Comparison of ENCODE assay signal across 11 cellular contexts in the genomic region with DNA sequence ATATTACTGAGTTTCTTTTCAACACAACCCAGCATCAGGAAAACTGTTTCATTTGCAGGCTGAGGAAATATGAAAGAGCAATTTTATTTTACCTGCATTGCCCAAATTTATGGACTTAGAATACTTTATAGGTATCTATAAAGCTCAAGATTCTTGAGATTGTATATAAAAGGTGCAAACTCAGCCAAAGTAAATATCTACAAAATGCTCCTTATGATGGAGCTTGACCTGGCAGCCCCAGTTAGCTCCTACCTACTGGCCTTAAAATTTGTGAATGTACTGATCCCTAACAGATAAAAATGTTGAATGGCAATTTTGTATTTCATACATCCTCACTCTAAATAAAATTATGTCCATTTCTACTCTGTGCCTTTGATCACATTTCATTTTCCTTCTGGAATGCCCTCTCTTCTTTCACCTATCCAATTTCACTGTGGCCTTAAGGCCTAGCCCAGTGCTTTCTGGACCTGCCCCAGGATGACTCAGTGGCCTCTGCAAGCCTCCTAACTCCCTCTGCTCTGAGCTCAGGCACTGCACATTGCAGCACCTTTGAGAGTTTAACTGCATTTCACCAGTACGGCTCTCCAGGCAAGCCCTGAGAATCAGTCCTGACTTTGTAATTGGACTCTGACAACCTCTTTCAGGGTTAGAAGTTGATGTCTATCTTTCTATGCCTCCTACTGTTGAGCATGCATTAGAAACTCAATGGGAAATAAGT.
DNase-seq lines count a peak whose midpoint lies in the region; ATAC-seq and TF ChIP-seq lines count a peak whose summit lies in the region.
"Had no signal": no experiment of that assay in that cellular context is flagged by ENCODE, and none has a peak within 500 bp of the region (broad histone marks: within the 10 kb centered on the region; RNA-seq: fewer than 3 reads in every experiment).

No MANE protein-coding gene starts in this region.

- DNase-seq in adrenal gland (peak; percentile 67 to 90 (median 85)), right atrium auricular region (ENCODE audit: low spot score) (peak; percentile 71), stromal cell of bone marrow (ENCODE audit: low read depth) (peak; percentile 69), NCI-H748 treated with DMSO at 0.1 percent for 48 hours (lab: John Stamatoyannopoulos, UW) (no peak)
- no peak for DNase-seq in activated naive CD4-positive, alpha-beta T cell treated with anti-CD3 and anti-CD28 coated beads, Interleukin-2, amount 10 ng/mL, durations not matched to agents 7 days and 5 days
- DNase-seq: activated naive CD8-positive, alpha-beta T cell treated with anti-CD3 and anti-CD28 coated beads, Interleukin-2, amount 50 U/mL, for 24 hours; NCI-H446 treated with DMSO at 0.1 percent for 48 hours; substantia nigra had no signal

- CTCF ChIA-PET in HEK293 (lab: Yijun Ruan, JAX), result no interaction called here
- CTCF ChIA-PET in activated naive CD4-positive, alpha-beta T cell treated with anti-CD3 and anti-CD28 coated beads, Interleukin-2, amount 10 ng/mL, durations not matched to agents 7 days and 5 days (lab: Charles Lee), result no interaction called here

- 32 to 40% (median 36%) methylated on average over 1 of the region's 1 CpG for WGBS in adrenal gland, 4 donors

- no peak for TF ChIP-seq POLR2A in adrenal gland (IDR thresholded peaks at IDR 0.05)

- peaks cover 14% of the 10 kb centered on the region; the same call in 1 of the 2 replicates for H3K4me1 ChIP-seq in HEK293 (ENCODE audit: control insufficient read depth, insufficient read depth, low read length)
- peaks cover 0 to 21% of the 10 kb centered on the region in 2 donors for H3K4me1 ChIP-seq in adrenal gland (replicated peaks in 1 of 2)
- peaks cover 0 to 4% of the 10 kb centered on the region in 2 donors for H3K4me1 ChIP-seq in right atrium auricular region

- intact Hi-C loops in adrenal gland (cut with DNase I), result no loop called here

- H3K27me3 ChIP-seq in adrenal gland, result no peaks in the 10 kb centered on the region
- no peaks in the 10 kb centered on the region for H3K27me3 ChIP-seq in right atrium auricular region

- H3K27me3 Mint-ChIP-seq in activated naive CD4-positive, alpha-beta T cell treated with anti-CD3 and anti-CD28 coated beads, Interleukin-2, amount 10 ng/mL, durations not matched to agents 7 days and 5 days, result no peaks in the 10 kb centered on the region

- POLR2A ChIA-PET in HEK293 (lab: Yijun Ruan, JAX), result no interaction called here

- no peaks in the 10 kb centered on the region for H3K9me3 ChIP-seq in HEK293 (ENCODE audit: control insufficient read depth, insufficient read depth, low read depth, low read length)
- no peaks in the 10 kb centered on the region for H3K9me3 ChIP-seq in adrenal gland (replicated peaks in 1 of 3)
- no peaks in the 10 kb centered on the region for H3K9me3 ChIP-seq in right atrium auricular region

- no peaks in the 10 kb centered on the region for H3K36me3 ChIP-seq in HEK293 (ENCODE audit: control insufficient read depth in 2 of 2, insufficient read depth in 1 of 2, low read length in 2 of 2)
- no peaks in the 10 kb centered on the region for H3K36me3 ChIP-seq in adrenal gland (replicated peaks in 1 of 2)
- no peaks in the 10 kb centered on the region for H3K36me3 ChIP-seq in right atrium auricular region

- no peaks in the 10 kb centered on the region for H3K4me1 Mint-ChIP-seq in activated naive CD4-positive, alpha-beta T cell treated with anti-CD3 and anti-CD28 coated beads, Interleukin-2, amount 10 ng/mL, durations not matched to agents 7 days and 5 days
- H3K4me1 Mint-ChIP-seq: activated naive CD8-positive, alpha-beta T cell treated with anti-CD3 and anti-CD28 coated beads, Interleukin-2, amount 50 U/mL, for 24 hours had no signal

- H3K4me3 ChIP-seq in HEK293 (ENCODE audit: low read depth, low read length), result no peak overlapping the region
- no peak overlapping the region for H3K4me3 ChIP-seq in adrenal gland
- H3K4me3 ChIP-seq in right atrium auricular region, result no peak overlapping the region

- no peak overlapping the region for H3K4me3 Mint-ChIP-seq in activated naive CD4-positive, alpha-beta T cell treated with anti-CD3 and anti-CD28 coated beads, Interleukin-2, amount 10 ng/mL, durations not matched to agents 7 days and 5 days
- H3K4me3 Mint-ChIP-seq: activated naive CD8-positive, alpha-beta T cell treated with anti-CD3 and anti-CD28 coated beads, Interleukin-2, amount 50 U/mL, for 24 hours had no signal

- TF ChIP-seq CTCF in HEK293 (tag by site-specific recombination; IDR thresholded peaks at IDR 0.05), result no peak
- TF ChIP-seq CTCF in adrenal gland (IDR thresholded peaks at IDR 0.05), result no peak
- no peak for TF ChIP-seq CTCF in right atrium auricular region (IDR thresholded peaks at IDR 0.05)

- no peak overlapping the region for H3K27ac Mint-ChIP-seq in activated naive CD4-positive, alpha-beta T cell treated with anti-CD3 and anti-CD28 coated beads, Interleukin-2, amount 10 ng/mL, durations not matched to agents 7 days and 5 days
- H3K27ac Mint-ChIP-seq: activated naive CD8-positive, alpha-beta T cell treated with anti-CD3 and anti-CD28 coated beads, Interleukin-2, amount 50 U/mL, for 24 hours had no signal

- H3K27ac ChIP-seq in HEK293 (ENCODE audit: extremely low read depth, low read depth, low read length) (no peak overlapping the region), adrenal gland (peak overlapping the region; percentile 9 to 82 (median 50)), right atrium auricular region (peak overlapping the region in 1 of 2 donors; percentile 48)

- ATAC-seq in GM19452 (IDR thresholded peaks at IDR 0.05; ENCODE audit: unreplicated experiment) (no peak), HG02759 (IDR thresholded peaks at IDR 0.05; ENCODE audit: unreplicated experiment) (no peak)
- ATAC-seq: activated naive CD8-positive, alpha-beta T cell treated with anti-CD3 and anti-CD28 coated beads, Interleukin-2, amount 50 U/mL, for 24 hours had no signal

- no peaks in the 10 kb centered on the region for H3K36me3 Mint-ChIP-seq in activated naive CD4-positive, alpha-beta T cell treated with anti-CD3 and anti-CD28 coated beads, Interleukin-2, amount 10 ng/mL, durations not matched to agents 7 days and 5 days

- H3K9me3 Mint-ChIP-seq in activated naive CD4-positive, alpha-beta T cell treated with anti-CD3 and anti-CD28 coated beads, Interleukin-2, amount 10 ng/mL, durations not matched to agents 7 days and 5 days, result no peaks in the 10 kb centered on the region
- H3K9me3 Mint-ChIP-seq: activated naive CD8-positive, alpha-beta T cell treated with anti-CD3 and anti-CD28 coated beads, Interleukin-2, amount 50 U/mL, for 24 hours had no signal

TF ChIP-seq in HEK293, 187 proteins besides CTCF, POLR2A, EP300 and RAD21:
- TF ChIP-seq ZBTB17 (tag by site-specific recombination; IDR thresholded peaks at IDR 0.05), result peak; percentile 52; the same call in 1 of the 2 replicates
- TF ChIP-seq GLI4 (tag by site-specific recombination; IDR thresholded peaks at IDR 0.05), result no peak

Comparison
In these comparisons a context has a peak if more than half of its experiments do, and no peak if none do; other contexts are left out.
1. DNase-seq: peak in adrenal gland (7 of 7), right atrium auricular region (single experiment) and stromal cell of bone marrow (single experiment); none in activated naive CD4-positive, alpha-beta T cell treated with anti-CD3 and anti-CD28 coated beads, Interleukin-2, amount 10 ng/mL, durations not matched to agents 7 days and 5 days (single experiment) and NCI-H748 treated with DMSO at 0.1 percent for 48 hours (single experiment).